ENCODE assay signal across 8 cellular contexts in genomic region chr11:33891714-33892327, GRCh38. TPM values are rescaled to one million over a fixed set of nuclear protein-coding genes. Genes with fewer than 3 reads are reported as not detected.
A peak's percentile ranks its signal among the peaks of the same experiment; 100 is the strongest.
DNase-seq lines count a peak whose midpoint lies in the region; ATAC-seq and TF ChIP-seq lines count a peak whose summit lies in the region.

Gene LMO2, minus strand, starts transcription at chr11:33892076. Its CDS starts 22,360 bp downstream, at chr11:33869716.

- peaks cover 8% of the 10 kb centered on the region for H3K27me3 ChIP-seq in thymus (ENCODE audit: control insufficient read depth, insufficient read depth)

- TF ChIP-seq CTCF in GM10266 (IDR thresholded peaks at IDR 0.05; ENCODE audit: control insufficient read depth, insufficient read depth, low read depth, missing control alignments), result no peak

- DNase-seq in activated CD4-positive, alpha-beta T cell treated with anti-CD3 and anti-CD28 coated beads, Interleukin-2, amount 10 ng/mL, durations not matched to agents 24 days and 14 days, result no peak
- DNase-seq in activated CD4-positive, alpha-beta T cell treated with anti-CD3 and anti-CD28 coated beads, Interleukin-2, amount 50 U/mL, for 1 hour, result no peak
- peak; percentile 87 to 92 for DNase-seq in NOMO-1 (lab: John Stamatoyannopoulos, UW; ENCODE audit: unreplicated experiment in 2 of 2)
- no peak for DNase-seq in left ventricle myocardium superior
- DNase-seq in GM10266 (ENCODE audit: extremely low spot score), result no peak
- no peak for DNase-seq in RKO (ENCODE audit: low spot score)

- no peak within 1 kb of the TSS for H3K27ac ChIP-seq in thymus (ENCODE audit: low read depth)

- WGBS in thymus, result 18% methylated on average over 9 of the region's 9 CpGs

- ATAC-seq in left ventricle myocardium superior, result no peak
- no peak for ATAC-seq in HG03342 (IDR thresholded peaks at IDR 0.05; ENCODE audit: unreplicated experiment)

- H3K9me3 Mint-ChIP-seq in activated CD4-positive, alpha-beta T cell treated with anti-CD3 and anti-CD28 coated beads, Interleukin-2, amount 10 ng/mL, durations not matched to agents 24 days and 14 days, result no peaks in the 10 kb centered on the region

- peaks cover 74% of the 10 kb centered on the region for H3K27me3 Mint-ChIP-seq in activated CD4-positive, alpha-beta T cell treated with anti-CD3 and anti-CD28 coated beads, Interleukin-2, amount 10 ng/mL, durations not matched to agents 24 days and 14 days

- intact Hi-C loops in activated CD4-positive, alpha-beta T cell treated with anti-CD3 and anti-CD28 coated beads, Interleukin-2, amount 10 ng/mL, durations not matched to agents 24 days and 14 days (cut with micrococcal nuclease), result loop anchor here (5.0 to 10.0 kb wide), 2 partner anchors 160 to 353 kb away; no protein-coding TSS in a partner anchor
- intact Hi-C loops in left ventricle myocardium superior (cut with micrococcal nuclease), result no loop called here

- peaks cover 15% of the 10 kb centered on the region for H3K4me1 Mint-ChIP-seq in activated CD4-positive, alpha-beta T cell treated with anti-CD3 and anti-CD28 coated beads, Interleukin-2, amount 10 ng/mL, durations not matched to agents 24 days and 14 days

- no peak within 1 kb of the TSS for H3K4me3 ChIP-seq in thymus (ENCODE audit: low read length)

- no peaks in the 10 kb centered on the region for H3K36me3 Mint-ChIP-seq in activated CD4-positive, alpha-beta T cell treated with anti-CD3 and anti-CD28 coated beads, Interleukin-2, amount 10 ng/mL, durations not matched to agents 24 days and 14 days (ENCODE audit: low read depth)

- peak within 1 kb of the TSS; percentile 66 for H3K4me3 Mint-ChIP-seq in activated CD4-positive, alpha-beta T cell treated with anti-CD3 and anti-CD28 coated beads, Interleukin-2, amount 10 ng/mL, durations not matched to agents 24 days and 14 days

- peaks cover 28% of the 10 kb centered on the region for H3K4me1 ChIP-seq in thymus (ENCODE audit: control insufficient read depth, insufficient read depth, low read length)

- no peaks in the 10 kb centered on the region for H3K9me3 ChIP-seq in thymus (ENCODE audit: control insufficient read depth)

- no peaks in the 10 kb centered on the region for H3K36me3 ChIP-seq in thymus (ENCODE audit: control insufficient read depth, insufficient read depth)

- H3K27ac Mint-ChIP-seq in activated CD4-positive, alpha-beta T cell treated with anti-CD3 and anti-CD28 coated beads, Interleukin-2, amount 10 ng/mL, durations not matched to agents 24 days and 14 days, result no peak within 1 kb of the TSS

RNA-seq across cellular contexts. Expression of gene LMO2, which starts in this region (rescaled TPM):
- total RNA-seq in activated CD4-positive, alpha-beta T cell treated with anti-CD3 and anti-CD28 coated beads, Interleukin-2, amount 10 ng/mL, durations not matched to agents 24 days and 14 days, result not detected in 2 replicates
- 10.9 TPM for total RNA-seq in left ventricle myocardium superior
- polyA plus RNA-seq in thymus, result 31.1 TPM

Comparison
In these comparisons a context has a peak if more than half of its experiments do, and no peak if none do; other contexts are left out.
1. RNA of gene LMO2 (total RNA-seq): 10.9 TPM in left ventricle myocardium superior (single experiment); not detected in activated CD4-positive, alpha-beta T cell treated with anti-CD3 and anti-CD28 coated beads, Interleukin-2, amount 10 ng/mL, durations not matched to agents 24 days and 14 days; every median in the first group is over 10 times any median in the second.
2. DNase-seq: peak in NOMO-1 (2 of 2); none in activated CD4-positive, alpha-beta T cell treated with anti-CD3 and anti-CD28 coated beads, Interleukin-2, amount 10 ng/mL, durations not matched to agents 24 days and 14 days (single experiment), activated CD4-positive, alpha-beta T cell treated with anti-CD3 and anti-CD28 coated beads, Interleukin-2, amount 50 U/mL, for 1 hour (single experiment), left ventricle myocardium superior (single experiment), GM10266 (single experiment) and RKO (single experiment).